In the genomic region with DNA sequence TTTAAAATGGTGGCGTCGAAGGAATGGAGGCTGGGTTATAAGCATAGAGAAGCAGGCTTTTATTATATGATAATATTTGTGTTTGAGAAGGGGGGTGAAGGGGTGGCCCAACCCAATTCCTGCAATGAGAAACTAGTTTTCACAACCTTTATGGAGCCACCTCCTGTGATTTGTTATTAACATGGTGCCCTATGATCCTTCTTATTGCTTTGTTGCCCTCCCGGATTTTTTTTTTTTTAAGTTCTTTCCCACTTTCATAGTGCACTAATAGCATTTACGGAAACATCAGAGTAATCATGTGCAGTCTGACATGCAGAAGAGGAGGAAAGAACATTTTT, we compare ENCODE assay signal across 8 cellular contexts. TPM values are rescaled to one million over a fixed set of nuclear protein-coding genes. Genes with fewer than 3 reads are reported as not detected.
A peak's percentile ranks its signal among the peaks of the same experiment; 100 is the strongest.
DNase-seq lines count a peak whose midpoint lies in the region; ATAC-seq, FAIRE-seq and TF ChIP-seq lines count a peak whose summit lies in the region.

No MANE protein-coding gene starts in this region.

- FAIRE-seq in bronchial epithelial cell (lab: Jason Lieb, UNC) = no peak

- no peak for DNase-seq in natural killer cell
- DNase-seq in natural killer cell treated with Interleukin-12 subunit alpha and Interleukin-12 subunit beta and Interleukin-15 and Interleukin-18, amount 100 ng/mL, for 72 hours (ENCODE audit: low spot score) = no peak
- DNase-seq in bronchial epithelial cell (ENCODE audit: low read depth) = no peak
- no peak for DNase-seq in NCI-H187 treated with DMSO at 0.1 percent for 48 hours (lab: John Stamatoyannopoulos, UW)
- no peak for DNase-seq in effector CD4-positive, alpha-beta T cell
- DNase-seq in T-helper 9 cell = no peak

- H3K4me3 Mint-ChIP-seq in natural killer cell = peak overlapping the region; percentile 67
- no peak overlapping the region for H3K4me3 Mint-ChIP-seq in natural killer cell treated with Interleukin-12 subunit alpha and Interleukin-12 subunit beta and Interleukin-15 and Interleukin-18, amount 100 ng/mL, for 72 hours

- H3K4me3 ChIP-seq in bronchial epithelial cell (ENCODE audit: low read depth, low read length) = peak overlapping the region; percentile 73
- peak overlapping the region; percentile 60 for H3K4me3 ChIP-seq in mesodermal cell (ENCODE audit: extremely low read depth, insufficient read depth, low read length, poor library complexity, severe bottlenecking)

- H3K9me3 ChIP-seq in mesodermal cell (ENCODE audit: control insufficient read depth, low read length) = no peaks in the 10 kb centered on the region

- H3K36me3 Mint-ChIP-seq in natural killer cell = no peaks in the 10 kb centered on the region
- no peaks in the 10 kb centered on the region for H3K36me3 Mint-ChIP-seq in natural killer cell treated with Interleukin-12 subunit alpha and Interleukin-12 subunit beta and Interleukin-15 and Interleukin-18, amount 100 ng/mL, for 72 hours

- 0% methylated on average over 2 of the region's 4 CpGs for WGBS in mesodermal cell (ENCODE audit: insufficient coverage in 2 of 2), 2 experiments

- peak overlapping the region; percentile 95 for H3K27ac ChIP-seq in mesodermal cell (ENCODE audit: low read depth, low read length, severe bottlenecking)

- ATAC-seq in natural killer cell = no peak
- no peak for ATAC-seq in natural killer cell treated with Interleukin-12 subunit alpha and Interleukin-12 subunit beta and Interleukin-15 and Interleukin-18, amount 100 ng/mL, for 72 hours
- no peak for ATAC-seq in HG02884 (IDR thresholded peaks at IDR 0.05; ENCODE audit: unreplicated experiment)

- H3K4me1 Mint-ChIP-seq in natural killer cell = peaks cover 10 to 21% of the 10 kb centered on the region in 2 donors
- H3K4me1 Mint-ChIP-seq in natural killer cell treated with Interleukin-12 subunit alpha and Interleukin-12 subunit beta and Interleukin-15 and Interleukin-18, amount 100 ng/mL, for 72 hours (ENCODE audit: low read depth in 2 of 2) = peaks cover 6 to 11% of the 10 kb centered on the region in 2 donors

- TF ChIP-seq CTCF in natural killer cell (IDR thresholded peaks at IDR 0.05) (no peak), bronchial epithelial cell (IDR thresholded peaks at IDR 0.05; ENCODE audit: insufficient read depth, low read length, severe bottlenecking) (no peak)

- H3K9me3 Mint-ChIP-seq in natural killer cell = no peaks in the 10 kb centered on the region
- no peaks in the 10 kb centered on the region for H3K9me3 Mint-ChIP-seq in natural killer cell treated with Interleukin-12 subunit alpha and Interleukin-12 subunit beta and Interleukin-15 and Interleukin-18, amount 100 ng/mL, for 72 hours

- H3K27me3 Mint-ChIP-seq in natural killer cell (ENCODE audit: low read depth in 2 of 2) = peaks cover 41 to 64% of the 10 kb centered on the region in 2 donors
- peaks cover 34 to 59% of the 10 kb centered on the region in 2 donors for H3K27me3 Mint-ChIP-seq in natural killer cell treated with Interleukin-12 subunit alpha and Interleukin-12 subunit beta and Interleukin-15 and Interleukin-18, amount 100 ng/mL, for 72 hours

- H3K36me3 ChIP-seq in bronchial epithelial cell (ENCODE audit: control insufficient read depth, insufficient read depth, low read length) = no peaks in the 10 kb centered on the region
- no peaks in the 10 kb centered on the region for H3K36me3 ChIP-seq in mesodermal cell (ENCODE audit: control insufficient read depth, insufficient read depth, low read length)

- intact Hi-C loops in natural killer cell (cut with micrococcal nuclease) = no loop called here

- no peaks in the 10 kb centered on the region for H3K4me1 ChIP-seq in mesodermal cell (ENCODE audit: control insufficient read depth, insufficient read depth, low read length, poor library complexity, severe bottlenecking)

- H3K27ac Mint-ChIP-seq in natural killer cell = no peak overlapping the region
- no peak overlapping the region for H3K27ac Mint-ChIP-seq in natural killer cell treated with Interleukin-12 subunit alpha and Interleukin-12 subunit beta and Interleukin-15 and Interleukin-18, amount 100 ng/mL, for 72 hours

- peaks cover 3% of the 10 kb centered on the region for H3K27me3 ChIP-seq in bronchial epithelial cell (ENCODE audit: control insufficient read depth, insufficient read depth, low read length)

RNA-seq across cellular contexts. Expression of a gene that starts 0.3 kb away (rescaled TPM):
- not detected for total RNA-seq in natural killer cell
- total RNA-seq in natural killer cell treated with Interleukin-12 subunit alpha and Interleukin-12 subunit beta and Interleukin-15 and Interleukin-18, amount 100 ng/mL, for 72 hours = not detected
- 1.6 and 2.7 TPM in 2 replicates for total RNA-seq in bronchial epithelial cell
- polyA plus RNA-seq in mesodermal cell (2013, experiment 1 of 2) = 13.9 TPM
- 15.1 TPM for polyA plus RNA-seq in mesodermal cell (2013, experiment 2 of 2)
